ENCODE assay signal across 9 cellular contexts in genomic region chr14:91202234-91202974, GRCh38. TPM values are rescaled to one million over a fixed set of nuclear protein-coding genes. Genes with fewer than 3 reads are reported as not detected.
DNase-seq lines count a peak whose midpoint lies in the region; ATAC-seq and TF ChIP-seq lines count a peak whose summit lies in the region.
"Had no signal": no experiment of that assay in that cellular context is flagged by ENCODE, and none has a peak within 500 bp of the region (broad histone marks: within the 10 kb centered on the region; RNA-seq: fewer than 3 reads in every experiment).

No MANE protein-coding gene starts in this region.

- no peaks in the 10 kb centered on the region for H3K27me3 ChIP-seq in right cardiac atrium (ENCODE audit: control insufficient read depth, insufficient read depth)
- H3K27me3 ChIP-seq in thyroid gland: no peaks in the 10 kb centered on the region

- H3K4me1 ChIP-seq in right cardiac atrium (ENCODE audit: control insufficient read depth, insufficient read depth, low read length) (peaks cover 2% of the 10 kb centered on the region), thyroid gland (peaks cover 0 to 14% of the 10 kb centered on the region in 2 donors)

- peak overlapping the region; percentile 48 for H3K27ac ChIP-seq in right cardiac atrium (ENCODE audit: low read length)
- peak overlapping the region in 1 of 3 donors; percentile 17 for H3K27ac ChIP-seq in thyroid gland

- POLR2A ChIA-PET in WTC11 (lab: Charles Lee): no interaction called here

- intact Hi-C loops in activated T-helper 2 cell treated with anti-CD3 and anti-CD28 coated beads, Interferon-gamma antibody, Interleukin-2, Interleukin-4, amounts not matched to agents 10 μg/mL and 5 μg/mL and 100 μg/mL, durations not matched to agents 14 hours and 24 hours and 36 hours (cut with micrococcal nuclease): no loop called here
- intact Hi-C loops in right cardiac atrium (cut with DNase I): no loop called here
- intact Hi-C loops in thyroid gland (cut with DNase I): no loop called here

- H3K27ac Mint-ChIP-seq in activated T-cell treated with anti-CD3 and anti-CD28 coated beads, Interleukin-2, amount 50 U/mL, for 24 hours: peak overlapping the region; percentile 33
- H3K27ac Mint-ChIP-seq in activated T-helper 2 cell treated with anti-CD3 and anti-CD28 coated beads, Interferon-gamma antibody, Interleukin-2, Interleukin-4, amounts not matched to agents 10 μg/mL and 5 μg/mL and 100 μg/mL, durations not matched to agents 14 hours and 24 hours and 36 hours: peak overlapping the region; percentile 62
- no peak overlapping the region for H3K27ac Mint-ChIP-seq in WTC11

- no peaks in the 10 kb centered on the region for H3K9me3 ChIP-seq in right cardiac atrium (ENCODE audit: control insufficient read depth, low read length)
- no peaks in the 10 kb centered on the region for H3K9me3 ChIP-seq in thyroid gland

- peaks cover 89% of the 10 kb centered on the region for H3K36me3 Mint-ChIP-seq in activated T-cell treated with anti-CD3 and anti-CD28 coated beads, Interleukin-2, amount 50 U/mL, for 24 hours (ENCODE audit: low read depth)
- H3K36me3 Mint-ChIP-seq in activated T-helper 2 cell treated with anti-CD3 and anti-CD28 coated beads, Interferon-gamma antibody, Interleukin-2, Interleukin-4, amounts not matched to agents 10 μg/mL and 5 μg/mL and 100 μg/mL, durations not matched to agents 14 hours and 24 hours and 36 hours (ENCODE audit: low read depth): peaks cover 81% of the 10 kb centered on the region
- peaks cover 53% of the 10 kb centered on the region for H3K36me3 Mint-ChIP-seq in WTC11

- H3K4me1 Mint-ChIP-seq in activated T-cell treated with anti-CD3 and anti-CD28 coated beads, Interleukin-2, amount 50 U/mL, for 24 hours (ENCODE audit: low read depth): peaks cover 33% of the 10 kb centered on the region
- H3K4me1 Mint-ChIP-seq in activated T-helper 2 cell treated with anti-CD3 and anti-CD28 coated beads, Interferon-gamma antibody, Interleukin-2, Interleukin-4, amounts not matched to agents 10 μg/mL and 5 μg/mL and 100 μg/mL, durations not matched to agents 14 hours and 24 hours and 36 hours (ENCODE audit: low read depth): peaks cover 44% of the 10 kb centered on the region
- no peaks in the 10 kb centered on the region for H3K4me1 Mint-ChIP-seq in WTC11

- ATAC-seq in right cardiac atrium (peak; percentile 89 to 93), WTC11 (no peak)

- TF ChIP-seq POLR2A in thyroid gland (IDR thresholded peaks at IDR 0.05): no peak

- WGBS in right cardiac atrium: 71% methylated on average over 15 of the region's 15 CpGs
- 78 to 91% methylated on average over 15 of the region's 15 CpGs for WGBS in thyroid gland, 2 donors

- TF ChIP-seq CTCF in thyroid gland (IDR thresholded peaks at IDR 0.05) (no peak), WTC11 (IDR thresholded peaks at IDR 0.05) (no peak)

- no peaks in the 10 kb centered on the region for H3K27me3 Mint-ChIP-seq in activated T-cell treated with anti-CD3 and anti-CD28 coated beads, Interleukin-2, amount 50 U/mL, for 24 hours
- no peaks in the 10 kb centered on the region for H3K27me3 Mint-ChIP-seq in activated T-helper 2 cell treated with anti-CD3 and anti-CD28 coated beads, Interferon-gamma antibody, Interleukin-2, Interleukin-4, amounts not matched to agents 10 μg/mL and 5 μg/mL and 100 μg/mL, durations not matched to agents 14 hours and 24 hours and 36 hours (ENCODE audit: low read depth)
- no peaks in the 10 kb centered on the region for H3K27me3 Mint-ChIP-seq in WTC11 (ENCODE audit: low read depth)

- CTCF ChIA-PET in WTC11 (lab: Charles Lee): interaction anchor here (0.6 to 1.4 kb wide), 2 partner anchors 25 to 64 kb away, joined by 4 read pairs; no protein-coding TSS in a partner anchor

- no peaks in the 10 kb centered on the region for H3K9me3 Mint-ChIP-seq in activated T-cell treated with anti-CD3 and anti-CD28 coated beads, Interleukin-2, amount 50 U/mL, for 24 hours
- H3K9me3 Mint-ChIP-seq in activated T-helper 2 cell treated with anti-CD3 and anti-CD28 coated beads, Interferon-gamma antibody, Interleukin-2, Interleukin-4, amounts not matched to agents 10 μg/mL and 5 μg/mL and 100 μg/mL, durations not matched to agents 14 hours and 24 hours and 36 hours: no peaks in the 10 kb centered on the region
- H3K9me3 Mint-ChIP-seq in WTC11: peaks cover 17% of the 10 kb centered on the region

- peaks cover 24 to 39% of the 10 kb centered on the region in 2 donors for H3K36me3 ChIP-seq in thyroid gland

- no peak overlapping the region for H3K4me3 Mint-ChIP-seq in activated T-cell treated with anti-CD3 and anti-CD28 coated beads, Interleukin-2, amount 50 U/mL, for 24 hours
- H3K4me3 Mint-ChIP-seq in activated T-helper 2 cell treated with anti-CD3 and anti-CD28 coated beads, Interferon-gamma antibody, Interleukin-2, Interleukin-4, amounts not matched to agents 10 μg/mL and 5 μg/mL and 100 μg/mL, durations not matched to agents 14 hours and 24 hours and 36 hours (ENCODE audit: low read depth): no peak overlapping the region
- no peak overlapping the region for H3K4me3 Mint-ChIP-seq in WTC11

- H3K4me3 ChIP-seq in right cardiac atrium (ENCODE audit: low read length): no peak overlapping the region
- H3K4me3 ChIP-seq in thyroid gland (replicated peaks in 1 of 3): no peak overlapping the region

- no peak for DNase-seq in activated T-cell treated with anti-CD3 and anti-CD28 coated beads, Interleukin-2, amount 50 U/mL, for 24 hours
- DNase-seq in activated T-cell treated with anti-CD3 and anti-CD28 coated beads, Interleukin-2, amount 50 U/mL, for 48 hours: no peak
- DNase-seq in activated T-helper 2 cell treated with anti-CD3 and anti-CD28 coated beads, Interferon-gamma antibody, Interleukin-2, Interleukin-4, amounts not matched to agents 10 μg/mL and 5 μg/mL and 100 μg/mL, durations not matched to agents 14 hours and 24 hours and 36 hours (ENCODE audit: low spot score): no peak
- DNase-seq in right cardiac atrium (peak; percentile 75 to 87 (median 82)), thyroid gland (peak; percentile 12 to 19), COLO829 (ENCODE audit: low spot score) (no peak), NCI-H510A (lab: John Stamatoyannopoulos, UW) (no peak), WTC11 (ENCODE audit: low spot score) (no peak)
- DNase-seq: amniotic stem cell had no signal

TF ChIP-seq in WTC11, 78 proteins besides CTCF, POLR2A, EP300 and RAD21 (continues in another document):
- no peak for TF ChIP-seq KAT7 (CRISPR knock-in tag; IDR thresholded peaks at IDR 0.05; ENCODE audit: borderline replicate concordance)
- TF ChIP-seq, protein P1, sequence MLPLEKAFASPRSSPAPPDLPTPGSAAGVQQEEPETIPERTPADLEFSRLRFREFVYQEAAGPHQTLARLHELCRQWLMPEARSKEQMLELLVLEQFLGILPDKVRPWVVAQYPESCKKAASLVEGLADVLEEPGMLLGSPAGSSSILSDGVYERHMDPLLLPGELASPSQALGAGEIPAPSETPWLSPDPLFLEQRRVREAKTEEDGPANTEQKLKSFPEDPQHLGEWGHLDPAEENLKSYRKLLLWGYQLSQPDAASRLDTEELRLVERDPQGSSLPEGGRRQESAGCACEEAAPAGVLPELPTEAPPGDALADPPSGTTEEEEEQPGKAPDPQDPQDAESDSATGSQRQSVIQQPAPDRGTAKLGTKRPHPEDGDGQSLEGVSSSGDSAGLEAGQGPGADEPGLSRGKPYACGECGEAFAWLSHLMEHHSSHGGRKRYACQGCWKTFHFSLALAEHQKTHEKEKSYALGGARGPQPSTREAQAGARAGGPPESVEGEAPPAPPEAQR (CRISPR knock-in tag; IDR thresholded peaks at IDR 0.05): no peak
- TF ChIP-seq HMGA2 (CRISPR knock-in tag; IDR thresholded peaks at IDR 0.05): no peak
- no peak for TF ChIP-seq ZNF281 (CRISPR knock-in tag; IDR thresholded peaks at IDR 0.05)

RNA-seq across cellular contexts. Expression of gene GPR68, which starts 42.1 kb away (rescaled TPM):
- total RNA-seq in activated T-helper 2 cell treated with anti-CD3 and anti-CD28 coated beads, Interferon-gamma antibody, Interleukin-2, Interleukin-4, amounts not matched to agents 10 μg/mL and 5 μg/mL and 100 μg/mL, durations not matched to agents 14 hours and 24 hours and 36 hours: 5.7 and 6.0 TPM in 2 replicates
- total RNA-seq in right cardiac atrium (1 to 10 TPM in 1 of 4 donors, under 1 TPM in 3; 0.63 to 1.0 (median 0.80) TPM), thyroid gland (under 1 TPM in 3 of 4 donors, not detected in 1; 0.13 to 0.73 (median 0.42) TPM), WTC11 (2021) (0.21 to 0.28 TPM (median 0.27 TPM) in 3 replicates)
- 0.25 TPM for polyA plus RNA-seq in right cardiac atrium

Comparison
In these comparisons a context has a peak if more than half of its experiments do, and no peak if none do; other contexts are left out.
1. DNase-seq: peak in right cardiac atrium (3 of 3) and thyroid gland (2 of 2); none in activated T-cell treated with anti-CD3 and anti-CD28 coated beads, Interleukin-2, amount 50 U/mL, for 24 hours (single experiment), activated T-cell treated with anti-CD3 and anti-CD28 coated beads, Interleukin-2, amount 50 U/mL, for 48 hours (0 of 2), activated T-helper 2 cell treated with anti-CD3 and anti-CD28 coated beads, Interferon-gamma antibody, Interleukin-2, Interleukin-4, amounts not matched to agents 10 μg/mL and 5 μg/mL and 100 μg/mL, durations not matched to agents 14 hours and 24 hours and 36 hours (single experiment), COLO829 (single experiment), NCI-H510A (single experiment) and WTC11 (single experiment).